In genomic region chr10:89369142-89370105, GRCh38 we compare ENCODE assay signal across 8 cellular contexts. TPM values are rescaled to one million over a fixed set of nuclear protein-coding genes. Genes with fewer than 3 reads are reported as not detected.
DNase-seq lines count a peak whose midpoint lies in the region; ATAC-seq and TF ChIP-seq lines count a peak whose summit lies in the region.

No MANE protein-coding gene starts in this region.

- BruUV-seq in HCT116 (replicated peaks; lab: Mats Ljungman, UMichigan), result no TSS peak

- no peak for TF ChIP-seq POLR2A in HCT116 (IDR thresholded peaks at IDR 0.05; ENCODE audit: borderline replicate concordance, extremely low read depth, insufficient read depth, insufficient read length)

- intact Hi-C loops in CD14-positive monocyte (cut with micrococcal nuclease), result no loop called here
- intact Hi-C loops in HCT116 (cut with micrococcal nuclease), result no loop called here

- no peak overlapping the region for H3K9ac ChIP-seq in HCT116 (ENCODE audit: low read length)

- no peaks in the 10 kb centered on the region for H3K36me3 Mint-ChIP-seq in CD14-positive monocyte

- no peak overlapping the region for H2AFZ ChIP-seq in HCT116 (ENCODE audit: low read depth, low read length, poor library complexity, severe bottlenecking)

- no peak overlapping the region for H3K4me3 ChIP-seq in HCT116 (replicated peaks in 1 of 2; ENCODE audit: low read depth in 1 of 2, low read length in 2 of 2)

- peaks cover 30% of the 10 kb centered on the region for H3K4me1 Mint-ChIP-seq in CD14-positive monocyte

- H3K4me2 ChIP-seq in HCT116 (ENCODE audit: low read length), result no peak overlapping the region

- TF ChIP-seq CTCF in CD14-positive monocyte (IDR thresholded peaks at IDR 0.05) (peak; percentile 71), HCT116 (IDR thresholded peaks at IDR 0.05 in 2 of 3, conservative IDR thresholded peaks at IDR 0.05 in 1 of 3; ENCODE audit: borderline replicate concordance in 1 of 3, insufficient read depth in 1 of 3, low read depth in 2 of 3, low read length in 2 of 3) (peak; percentile 51 to 82 (median 69); a peak in 5 of 6 replicates)

- CTCF ChIA-PET in HCT116 (lab: Charles Lee), result interaction anchor here (1.0 to 2.8 kb wide), 11 partner anchors 9 to 340 kb away, joined by 3 to 11 read pairs (median 4); partner anchors contain the start of genes IFIT1 and IFIT3

- no peaks in the 10 kb centered on the region for H4K20me1 ChIP-seq in HCT116 (ENCODE audit: insufficient read depth)

- no peaks in the 10 kb centered on the region for H3K9me2 ChIP-seq in HCT116 (ENCODE audit: insufficient read depth)

- peak; percentile 85 for TF ChIP-seq RAD21 in HCT116 (IDR thresholded peaks at IDR 0.05; ENCODE audit: low read depth)

- no peak overlapping the region for H3K4me3 Mint-ChIP-seq in CD14-positive monocyte

- DNase-seq in CD14-positive monocyte (ENCODE audit: low spot score) (no peak), HCT116 (ENCODE audit: low read depth, low spot score) (no peak), amniotic stem cell (lab: John Stamatoyannopoulos, UW) (peak; percentile 31), left lobe of liver (ENCODE audit: low spot score) (peak; percentile 62), NCI-H187 treated with DMSO at 0.1 percent for 48 hours (lab: John Stamatoyannopoulos, UW) (no peak), DMS153 (lab: John Stamatoyannopoulos, UW) (no peak)
- no peak for DNase-seq in stimulated activated CD4-positive, alpha-beta T cell treated with anti-CD3 and anti-CD28 coated beads, Interleukin-12 subunit alpha, Interleukin-12 subunit beta, amount 100 ng/mL, for 4 hours

- H3K36me3 ChIP-seq in HCT116 (ENCODE audit: control insufficient read depth in 1 of 2, insufficient read depth in 2 of 2, low read length in 2 of 2), result no peaks in the 10 kb centered on the region

- POLR2A ChIA-PET in HCT116 (lab: Charles Lee), result no interaction called here

- peaks cover 0 to 2% (median 0%) of the 10 kb centered on the region in 7 donors for H3K9me3 Mint-ChIP-seq in CD14-positive monocyte

- RAD21 ChIA-PET in HCT116 (lab: Charles Lee; ENCODE audit: low non-redundant PET in 1 of 2, low total read pairs in 2 of 2, uncharacterized antibody in 2 of 2, unreplicated experiment in 2 of 2), result interaction anchor here in 1 of 2 experiments (0.6 to 1.1 kb wide), 2 partner anchors 23 to 68 kb away, joined by 3 read pairs; no protein-coding TSS in a partner anchor

- ATAC-seq in HCT116, result peak; percentile 59
- ATAC-seq in left lobe of liver, result peak; percentile 76
- ATAC-seq in HG03280 (IDR thresholded peaks at IDR 0.05; ENCODE audit: unreplicated experiment), result no peak

- peaks cover 0 to 2% (median 0%) of the 10 kb centered on the region in 3 donors for H3K27me3 Mint-ChIP-seq in CD14-positive monocyte (ENCODE audit: low read depth in 3 of 3)

- H3K9me3 ChIP-seq in HCT116 (ENCODE audit: control insufficient read depth in 1 of 2, insufficient read depth in 1 of 2, low read depth in 1 of 2, low read length in 2 of 2), result no peaks in the 10 kb centered on the region

- peak overlapping the region in 1 of 7 donors; percentile 8 for H3K27ac Mint-ChIP-seq in CD14-positive monocyte

- no peaks in the 10 kb centered on the region for H3K79me2 ChIP-seq in HCT116 (ENCODE audit: insufficient read depth, low read length)

- H3K27me3 ChIP-seq in HCT116 (ENCODE audit: insufficient read depth, low read length), result no peaks in the 10 kb centered on the region

- no peak overlapping the region for H3K27ac ChIP-seq in HCT116 (ENCODE audit: low read depth, low read length)

- no peaks in the 10 kb centered on the region for H3K4me1 ChIP-seq in HCT116 (ENCODE audit: control insufficient read depth in 1 of 2, insufficient read depth in 2 of 2, low read length in 2 of 2)

TF ChIP-seq in HCT116, 20 proteins besides CTCF, POLR2A, EP300 and RAD21:
- TF ChIP-seq EGR1 (IDR thresholded peaks at IDR 0.05; ENCODE audit: low read depth) (no peak), MAX (IDR thresholded peaks at IDR 0.05) (no peak), REST (IDR thresholded peaks at IDR 0.05; ENCODE audit: low read depth) (no peak), TCF7L2 (IDR thresholded peaks at IDR 0.05; ENCODE audit: borderline replicate concordance, extremely low read depth, insufficient read depth, insufficient read length) (no peak), ZFX (IDR thresholded peaks at IDR 0.05) (no peak), ATF3 (IDR thresholded peaks at IDR 0.05) (no peak), JUND (IDR thresholded peaks at IDR 0.05) (no peak)

RNA-seq across cellular contexts. Expression of gene IFIT1B, which starts 8.4 kb away (rescaled TPM):
- polyA plus RNA-seq in CD14-positive monocyte, result not detected
- not detected for total RNA-seq in HCT116 (2021; ENCODE audit: unreplicated experiment)
- polyA plus RNA-seq in HCT116 (2012), result not detected in 2 replicates
- not detected for total RNA-seq in left lobe of liver

RNA-seq across cellular contexts. Expression of gene IFIT1, which starts 23.0 kb away (rescaled TPM):
- 10 to 100 TPM; 12.1 to 17.1 TPM for polyA plus RNA-seq in CD14-positive monocyte
- 3.6 TPM for total RNA-seq in HCT116 (2021; ENCODE audit: unreplicated experiment)
- 1.5 and 2.1 TPM in 2 replicates for polyA plus RNA-seq in HCT116 (2012)
- 9.6 TPM for total RNA-seq in left lobe of liver

RNA-seq across cellular contexts. Expression of gene IFIT3, which starts 41.6 kb away (rescaled TPM):
- polyA plus RNA-seq in CD14-positive monocyte, result 10 to 100 TPM; 26.4 to 38.0 TPM
- total RNA-seq in HCT116 (2021; ENCODE audit: unreplicated experiment), result 1.1 TPM
- polyA plus RNA-seq in HCT116 (2012), result 0.77 and 1.1 TPM in 2 replicates
- 8.7 TPM for total RNA-seq in left lobe of liver

RNA-seq across cellular contexts. Expression of gene IFIT5, which starts 44.9 kb away (rescaled TPM):
- 1 to 10 TPM; 5.8 to 8.0 TPM for polyA plus RNA-seq in CD14-positive monocyte
- total RNA-seq in HCT116 (2021; ENCODE audit: unreplicated experiment) (11.1 TPM), left lobe of liver (3.8 TPM)
- 2.4 and 3.6 TPM in 2 replicates for polyA plus RNA-seq in HCT116 (2012)

Comparison
In these comparisons a context has a peak if more than half of its experiments do, and no peak if none do; other contexts are left out.
1. DNase-seq: peak in amniotic stem cell (single experiment) and left lobe of liver (single experiment); none in CD14-positive monocyte (single experiment), HCT116 (single experiment), NCI-H187 treated with DMSO at 0.1 percent for 48 hours (single experiment), DMS153 (single experiment) and stimulated activated CD4-positive, alpha-beta T cell treated with anti-CD3 and anti-CD28 coated beads, Interleukin-12 subunit alpha, Interleukin-12 subunit beta, amount 100 ng/mL, for 4 hours (single experiment).